ENCODE assay signal across 28 cellular contexts in the genomic region with DNA sequence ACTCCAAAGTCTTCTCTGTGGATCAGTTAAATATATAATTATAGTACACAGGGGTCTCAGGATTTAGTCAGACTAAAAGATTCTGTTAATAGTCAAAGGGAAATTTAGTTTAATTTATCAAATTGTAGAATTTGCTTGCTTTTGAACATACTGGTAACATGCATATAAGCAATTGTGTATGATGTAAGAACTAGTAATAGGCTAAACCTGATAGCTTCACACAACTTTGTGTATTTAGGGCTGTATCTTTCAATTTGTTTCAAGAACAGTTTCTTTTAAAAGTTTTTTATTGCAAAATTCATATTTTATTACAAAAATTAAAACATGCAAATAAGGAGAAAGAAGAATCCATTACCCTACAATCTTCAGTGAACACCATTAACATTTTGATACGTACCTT.
"Had no signal": no experiment of that assay in that cellular context is flagged by ENCODE, and none has a peak within 500 bp of the region (broad histone marks: within the 10 kb centered on the region; RNA-seq: fewer than 3 reads in every experiment).

No MANE protein-coding gene starts in this region.

- H3K27ac ChIP-seq: adrenal gland, breast epithelium, coronary artery, esophagus squamous epithelium had no signal

- H3K27me3 ChIP-seq: adrenal gland, breast epithelium, esophagus squamous epithelium had no signal

- ATAC-seq: activated CD4-positive, alpha-beta T cell treated with anti-CD3 and anti-CD28 coated beads for 36 hours; activated CD8-positive, alpha-beta memory T cell treated with anti-CD3 and anti-CD28 coated beads, Interleukin-2, amount 10 ng/mL, durations not matched to agents 7 days and 5 days; activated CD8-positive, alpha-beta T cell treated with anti-CD3 and anti-CD28 coated beads, Interleukin-2, amount 10 ng/mL, durations not matched to agents 7 days and 5 days; activated naive CD8-positive, alpha-beta T cell treated with anti-CD3 and anti-CD28 coated beads, Interleukin-2, amount 50 U/mL, for 24 hours had no signal

- H3K9me3 ChIP-seq: adrenal gland had no signal

- DNase-seq: activated CD4-positive, alpha-beta memory T cell treated with anti-CD3 and anti-CD28 coated beads for 36 hours; activated CD4-positive, alpha-beta T cell treated with anti-CD3 and anti-CD28 coated beads for 36 hours; activated CD4-positive, alpha-beta T cell treated with anti-CD3 and anti-CD28 coated beads, Interleukin-2, amount 10 ng/mL, durations not matched to agents 24 days and 14 days; activated CD4-positive, CD25-positive, alpha-beta regulatory T cell; activated CD4-positive, CD25-positive, alpha-beta regulatory T cell treated with anti-CD3 and anti-CD28 coated beads, Interleukin-2, amount 50 U/mL, for 72 hours; activated CD8-positive, alpha-beta memory T cell treated with anti-CD3 and anti-CD28 coated beads, Interleukin-2, amount 10 ng/mL, durations not matched to agents 7 days and 5 days; activated CD8-positive, alpha-beta memory T cell treated with anti-CD3 and anti-CD28 coated beads, Interleukin-2, amount 50 U/mL, for 4 hours; activated CD8-positive, alpha-beta T cell treated with anti-CD3 and anti-CD28 coated beads, Interleukin-2, amount 10 ng/mL, durations not matched to agents 7 days and 5 days; activated effector memory CD4-positive, alpha-beta T cell treated with anti-CD3 and anti-CD28 coated beads, Interleukin-2, amount 50 U/mL, for 16 hours; activated naive CD4-positive, alpha-beta T cell treated with anti-CD3 and anti-CD28 coated beads for 36 hours; activated naive CD8-positive, alpha-beta T cell treated with anti-CD3 and anti-CD28 coated beads for 36 hours; activated naive CD8-positive, alpha-beta T cell treated with anti-CD3 and anti-CD28 coated beads, Interleukin-2, amount 50 U/mL, for 24 hours; activated T-cell treated with anti-CD3 and anti-CD28 coated beads, Interleukin-2, amount 50 U/mL, for 1 hour; activated T-cell treated with anti-CD3 and anti-CD28 coated beads, Interleukin-2, amount 50 U/mL, for 48 hours; adrenal gland; amygdala; aorta; dermis blood vessel endothelial cell; effector CD4-positive, alpha-beta T cell; esophagus squamous epithelium; foreskin fibroblast; head of caudate nucleus; T-helper 2 cell had no signal

- H3K4me1 ChIP-seq: adrenal gland, breast epithelium had no signal

- FAIRE-seq: endometrium, endothelial cell of umbilical vein, frontal cortex had no signal

- H3K4me3 ChIP-seq: adrenal gland, breast epithelium, coronary artery, esophagus squamous epithelium had no signal

- H3K36me3 ChIP-seq: adrenal gland, breast epithelium, esophagus squamous epithelium had no signal
